Comparison of ENCODE assay signal across 9 cellular contexts in genomic region chr3:49005998-49006397, GRCh38. TPM values are rescaled to one million over a fixed set of nuclear protein-coding genes. Genes with fewer than 3 reads are reported as not detected.
DNase-seq lines count a peak whose midpoint lies in the region; ATAC-seq, FAIRE-seq and TF ChIP-seq lines count a peak whose summit lies in the region.
"Had no signal": no experiment of that assay in that cellular context is flagged by ENCODE, and none has a peak within 500 bp of the region (broad histone marks: within the 10 kb centered on the region; RNA-seq: fewer than 3 reads in every experiment).

No MANE protein-coding gene starts in this region.

- TF ChIP-seq CTCF in A549 (IDR thresholded peaks at IDR 0.05) = no peak
- TF ChIP-seq CTCF in HL-60 (IDR thresholded peaks at IDR 0.05; ENCODE audit: insufficient read depth, low read length) = no peak
- no peak for TF ChIP-seq CTCF in brain (conservative IDR thresholded peaks at IDR 0.05)

- no peak for TF ChIP-seq RAD21 in A549 (conservative IDR thresholded peaks at IDR 0.05 in 1 of 2, IDR thresholded peaks at IDR 0.05 in 1 of 2)

- H3K27ac ChIP-seq in A549 (peak overlapping the region; percentile 98 to 100), HL-60 (replicated peaks) (peak overlapping the region; percentile 89; the same call in 1 of the 2 replicates)

- CTCF ChIA-PET in A549 (lab: Yijun Ruan, JAX) = interaction anchor here (1.0 to 30.1 kb wide), 3 partner anchors 13 to 76 kb away, joined by 3 to 385 read pairs (median 65); partner anchors contain the start of genes DALRD3, NDUFAF3 and P4HTM

- H3K27ac Mint-ChIP-seq in brain (peak overlapping the region; percentile 99 to 100 (median 100)), naive B cell (peak overlapping the region in 4 of 6 donors; percentile 44 to 100 (median 98))

- TF ChIP-seq EP300 in A549 (IDR thresholded peaks at IDR 0.05) = no peak

- peak overlapping the region; percentile 99 for H3K4me2 ChIP-seq in A549

- H3K27me3 Mint-ChIP-seq in brain (peaks cover 10% of the 10 kb centered on the region), naive B cell (no peaks in the 10 kb centered on the region)

- ATAC-seq in A549 = no peak
- no peak for ATAC-seq in naive B cell (ENCODE audit: low read depth in 2 of 2)
- ATAC-seq in GM21723 (IDR thresholded peaks at IDR 0.05; ENCODE audit: unreplicated experiment) = no peak

- peak overlapping the region; percentile 97 to 100 (median 99) for H3K4me3 Mint-ChIP-seq in brain
- H3K4me3 Mint-ChIP-seq in naive B cell = peak overlapping the region in 7 of 8 donors; percentile 89 to 100 (median 100)

- no peak for DNase-seq in A549 (ENCODE audit: low read depth in 1 of 2, low spot score in 1 of 2)
- no peak for DNase-seq in HL-60 (ENCODE audit: low read depth in 1 of 2, low spot score in 1 of 2)
- no peak for DNase-seq in naive B cell
- no peak for DNase-seq in frontal cortex (ENCODE audit: low spot score in 2 of 2)
- DNase-seq in T-helper 9 cell = no peak
- no peak for DNase-seq in DMS53 treated with DMSO at 0.1 percent for 48 hours (lab: John Stamatoyannopoulos, UW; ENCODE audit: unreplicated experiment)
- DNase-seq: GDM1 had no signal

- TF ChIP-seq POLR2A in A549 (IDR thresholded peaks at IDR 0.05; ENCODE audit: low read length) = no peak

- H3K4me1 Mint-ChIP-seq in brain (peaks cover 38% of the 10 kb centered on the region), naive B cell (peaks cover 27 to 31% (median 30%) of the 10 kb centered on the region in 3 donors)

- H3K27me3 ChIP-seq in HL-60 (ENCODE audit: insufficient read depth, poor library complexity, severe bottlenecking) = no peaks in the 10 kb centered on the region

- H3K4me1 ChIP-seq in A549 = peaks cover 21% of the 10 kb centered on the region; the same call in 2 of the 3 replicates

- 98% methylated on average over 5 of the region's 5 CpGs for WGBS in A549 (ENCODE audit: missing lambda C conversion rate)

- H3K4me3 ChIP-seq in A549 (peak overlapping the region; percentile 100; the same call in 2 of the 3 replicates), HL-60 (replicated peaks; ENCODE audit: insufficient read depth, low read length) (no peak overlapping the region)

- POLR2A ChIA-PET in A549 (lab: Yijun Ruan, JAX) = interaction anchor here (2.3 to 4.1 kb wide), 3 partner anchors 11 to 17 kb away, joined by 24 to 57 read pairs (median 26); partner anchors contain the start of genes DALRD3, NDUFAF3 and P4HTM

- H3K9me3 Mint-ChIP-seq in brain = peaks cover 0 to 3% (median 0%) of the 10 kb centered on the region in 5 experiments
- no peaks in the 10 kb centered on the region for H3K9me3 Mint-ChIP-seq in naive B cell

- no peaks in the 10 kb centered on the region for H3K9me3 ChIP-seq in A549

- FAIRE-seq in A549 (lab: Jason Lieb, UNC) = no peak
- no peak for FAIRE-seq in frontal cortex (lab: Jason Lieb, UNC)

- H3K36me3 Mint-ChIP-seq in brain = peaks cover 17% of the 10 kb centered on the region
- H3K36me3 Mint-ChIP-seq in naive B cell = no peaks in the 10 kb centered on the region

TF ChIP-seq in A549, 52 proteins besides CTCF, POLR2A, EP300 and RAD21:
- TF ChIP-seq CHD4 (IDR thresholded peaks at IDR 0.05; ENCODE audit: borderline replicate concordance) = no peak
- no peak for TF ChIP-seq SREBF2 (IDR thresholded peaks at IDR 0.05)
- TF ChIP-seq CBX2 (IDR thresholded peaks at IDR 0.05; ENCODE audit: borderline replicate concordance, low read depth) = no peak
- TF ChIP-seq GATA3 (IDR thresholded peaks at IDR 0.05; ENCODE audit: borderline replicate concordance) = no peak
- no peak for TF ChIP-seq HDAC2 (IDR thresholded peaks at IDR 0.05)
- TF ChIP-seq SMC3 (IDR thresholded peaks at IDR 0.05) = no peak
- no peak for TF ChIP-seq ESRRA (IDR thresholded peaks at IDR 0.05; ENCODE audit: borderline replicate concordance, low read length)
- no peak for TF ChIP-seq USF2 (IDR thresholded peaks at IDR 0.05)
- no peak for TF ChIP-seq MAX (IDR thresholded peaks at IDR 0.05)
- no peak for TF ChIP-seq BCL3 (IDR thresholded peaks at IDR 0.05)
- no peak for TF ChIP-seq MAZ (IDR thresholded peaks at IDR 0.05; ENCODE audit: borderline replicate concordance, low read depth, low read length)

RNA-seq across cellular contexts. Expression of gene WDR6, which starts 1.2 kb away (rescaled TPM):
- polyA plus RNA-seq in A549 (2011; rRNA removed) (64.2 and 80.5 TPM in 2 replicates), A549 (2017; fragmentation: RNase III; extraction: RNeasy Plus Mini Kit Qiagen cat#74134 plus additional on column Dnase treatment) (97.6 to 106 TPM (median 99.6 TPM) in 3 replicates), brain (ENCODE audit: insufficient read depth, low read depth, low replicate concordance) (109 TPM), naive B cell (ENCODE audit: low read depth in 6 of 6) (100 to 1,000 TPM in 4 of 6 donors, 10 to 100 TPM in 2; 94.3 to 112 (median 106) TPM)
- polyA plus RNA-seq in A549 (2012; cell fraction: cytosol; rRNA removed) = 105 and 126 TPM in 2 replicates
- polyA plus RNA-seq in A549 (2012; cell fraction: nucleus; rRNA removed) = 629 and 659 TPM in 2 replicates
- polyA minus RNA-seq in A549 (2011; rRNA and poly(A)+ RNA removed) = 96.2 and 100 TPM in 2 replicates
- 111 TPM for total RNA-seq in frontal cortex

RNA-seq across cellular contexts. Expression of gene DALRD3, which starts 12.4 kb away (rescaled TPM):
- 35.8 and 47.1 TPM in 2 replicates for polyA plus RNA-seq in A549 (2011; rRNA removed)
- 41.1 and 49.9 TPM in 2 replicates for polyA plus RNA-seq in A549 (2012; cell fraction: cytosol; rRNA removed)
- polyA plus RNA-seq in A549 (2012; cell fraction: nucleus; rRNA removed) = 126 and 127 TPM in 2 replicates
- polyA plus RNA-seq in A549 (2017; fragmentation: RNase III; extraction: RNeasy Plus Mini Kit Qiagen cat#74134 plus additional on column Dnase treatment) = 20.1 to 21.4 TPM (median 20.5 TPM) in 3 replicates
- 60.7 and 76.0 TPM in 2 replicates for polyA minus RNA-seq in A549 (2011; rRNA and poly(A)+ RNA removed)
- 28.8 TPM for polyA plus RNA-seq in brain (ENCODE audit: insufficient read depth, low read depth, low replicate concordance)
- 10 to 100 TPM; 25.4 to 40.6 (median 27.5) TPM for polyA plus RNA-seq in naive B cell (ENCODE audit: low read depth in 6 of 6)
- 51.4 TPM for total RNA-seq in frontal cortex

RNA-seq across cellular contexts. Expression of gene NDUFAF3, which starts 15.9 kb away (rescaled TPM):
- polyA plus RNA-seq in A549 (2011; rRNA removed) (44.3 and 46.5 TPM in 2 replicates), A549 (2017; fragmentation: RNase III; extraction: RNeasy Plus Mini Kit Qiagen cat#74134 plus additional on column Dnase treatment) (68.1 to 76.9 TPM (median 71.4 TPM) in 3 replicates), brain (ENCODE audit: insufficient read depth, low read depth, low replicate concordance) (165 TPM), naive B cell (ENCODE audit: low read depth in 6 of 6) (100 to 1,000 TPM; 124 to 177 (median 143) TPM)
- polyA plus RNA-seq in A549 (2012; cell fraction: cytosol; rRNA removed) = 117 and 142 TPM in 2 replicates
- polyA plus RNA-seq in A549 (2012; cell fraction: nucleus; rRNA removed) = 75.9 and 117 TPM in 2 replicates
- polyA minus RNA-seq in A549 (2011; rRNA and poly(A)+ RNA removed) = 52.6 and 55.7 TPM in 2 replicates
- 31.8 TPM for total RNA-seq in frontal cortex

RNA-seq across cellular contexts. Expression of gene P4HTM, which starts 16.0 kb away (rescaled TPM):
- polyA plus RNA-seq in A549 (2011; rRNA removed) (16.4 and 18.9 TPM in 2 replicates), A549 (2017; fragmentation: RNase III; extraction: RNeasy Plus Mini Kit Qiagen cat#74134 plus additional on column Dnase treatment) (12.1 to 14.4 TPM (median 13.8 TPM) in 3 replicates), brain (ENCODE audit: insufficient read depth, low read depth, low replicate concordance) (64.8 TPM), naive B cell (ENCODE audit: low read depth in 6 of 6) (10 to 100 TPM in 5 of 6 donors, 1 to 10 TPM in 1; 2.6 to 17.8 (median 15.1) TPM)
- polyA plus RNA-seq in A549 (2012; cell fraction: cytosol; rRNA removed) = 23.9 and 26.5 TPM in 2 replicates
- polyA plus RNA-seq in A549 (2012; cell fraction: nucleus; rRNA removed) = 77.9 and 98.6 TPM in 2 replicates
- 26.4 and 30.0 TPM in 2 replicates for polyA minus RNA-seq in A549 (2011; rRNA and poly(A)+ RNA removed)
- total RNA-seq in frontal cortex = 53.8 TPM

RNA-seq across cellular contexts. Expression of gene IMPDH2, which starts 23.2 kb away (rescaled TPM):
- 212 and 222 TPM in 2 replicates for polyA plus RNA-seq in A549 (2011; rRNA removed)
- 207 and 237 TPM in 2 replicates for polyA plus RNA-seq in A549 (2012; cell fraction: cytosol; rRNA removed)
- polyA plus RNA-seq in A549 (2012; cell fraction: nucleus; rRNA removed) = 220 and 246 TPM in 2 replicates
- 175 to 203 TPM (median 177 TPM) in 3 replicates for polyA plus RNA-seq in A549 (2017; fragmentation: RNase III; extraction: RNeasy Plus Mini Kit Qiagen cat#74134 plus additional on column Dnase treatment)
- 336 and 390 TPM in 2 replicates for polyA minus RNA-seq in A549 (2011; rRNA and poly(A)+ RNA removed)
- 130 TPM for polyA plus RNA-seq in brain (ENCODE audit: insufficient read depth, low read depth, low replicate concordance)
- polyA plus RNA-seq in naive B cell (ENCODE audit: low read depth in 6 of 6) = 100 to 1,000 TPM in 3 of 6 donors, 10 to 100 TPM in 3; 78.6 to 117 (median 97.6) TPM
- 190 TPM for total RNA-seq in frontal cortex
